1 cellular context compared by ENCODE assay signal in the genomic region with DNA sequence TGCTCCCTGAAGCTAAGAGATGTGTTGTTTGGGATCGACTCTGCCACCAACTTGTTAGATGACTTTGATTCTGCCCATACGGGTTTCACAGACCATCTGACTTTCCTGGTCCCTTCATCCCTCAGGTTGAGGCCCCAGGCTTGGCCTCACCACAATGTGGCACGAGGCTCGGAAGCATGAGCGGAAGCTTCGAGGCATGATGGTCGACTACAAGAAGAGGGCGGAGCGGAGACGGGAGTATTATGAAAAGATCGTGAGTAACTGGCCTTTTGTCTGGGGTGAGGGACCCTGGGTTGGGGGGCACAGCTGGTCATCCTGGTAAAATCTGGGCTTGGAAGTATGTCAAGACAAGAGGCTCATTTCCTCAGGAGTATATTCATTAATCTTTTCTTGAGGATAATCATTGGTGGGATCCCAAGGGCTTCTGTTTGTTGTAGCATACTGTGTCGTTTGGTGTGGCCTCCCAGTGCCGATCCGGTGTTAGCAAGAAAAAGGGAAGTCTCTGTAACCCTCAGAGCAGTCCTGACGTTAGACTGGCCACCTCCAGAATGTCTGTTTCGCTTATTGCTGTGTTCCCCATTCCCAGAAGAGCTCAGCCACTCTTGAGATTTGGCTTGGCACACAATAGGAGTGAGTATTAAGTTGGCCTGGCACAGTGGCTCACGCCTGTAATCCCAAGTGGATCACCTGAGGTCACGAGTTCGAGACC.
TF ChIP-seq lines count a peak whose summit lies in the region.

No MANE protein-coding gene starts in this region.

TF ChIP-seq in liver, 16 proteins besides CTCF, POLR2A, EP300 and RAD21 (continued from another document):
- TF ChIP-seq, protein P1, sequence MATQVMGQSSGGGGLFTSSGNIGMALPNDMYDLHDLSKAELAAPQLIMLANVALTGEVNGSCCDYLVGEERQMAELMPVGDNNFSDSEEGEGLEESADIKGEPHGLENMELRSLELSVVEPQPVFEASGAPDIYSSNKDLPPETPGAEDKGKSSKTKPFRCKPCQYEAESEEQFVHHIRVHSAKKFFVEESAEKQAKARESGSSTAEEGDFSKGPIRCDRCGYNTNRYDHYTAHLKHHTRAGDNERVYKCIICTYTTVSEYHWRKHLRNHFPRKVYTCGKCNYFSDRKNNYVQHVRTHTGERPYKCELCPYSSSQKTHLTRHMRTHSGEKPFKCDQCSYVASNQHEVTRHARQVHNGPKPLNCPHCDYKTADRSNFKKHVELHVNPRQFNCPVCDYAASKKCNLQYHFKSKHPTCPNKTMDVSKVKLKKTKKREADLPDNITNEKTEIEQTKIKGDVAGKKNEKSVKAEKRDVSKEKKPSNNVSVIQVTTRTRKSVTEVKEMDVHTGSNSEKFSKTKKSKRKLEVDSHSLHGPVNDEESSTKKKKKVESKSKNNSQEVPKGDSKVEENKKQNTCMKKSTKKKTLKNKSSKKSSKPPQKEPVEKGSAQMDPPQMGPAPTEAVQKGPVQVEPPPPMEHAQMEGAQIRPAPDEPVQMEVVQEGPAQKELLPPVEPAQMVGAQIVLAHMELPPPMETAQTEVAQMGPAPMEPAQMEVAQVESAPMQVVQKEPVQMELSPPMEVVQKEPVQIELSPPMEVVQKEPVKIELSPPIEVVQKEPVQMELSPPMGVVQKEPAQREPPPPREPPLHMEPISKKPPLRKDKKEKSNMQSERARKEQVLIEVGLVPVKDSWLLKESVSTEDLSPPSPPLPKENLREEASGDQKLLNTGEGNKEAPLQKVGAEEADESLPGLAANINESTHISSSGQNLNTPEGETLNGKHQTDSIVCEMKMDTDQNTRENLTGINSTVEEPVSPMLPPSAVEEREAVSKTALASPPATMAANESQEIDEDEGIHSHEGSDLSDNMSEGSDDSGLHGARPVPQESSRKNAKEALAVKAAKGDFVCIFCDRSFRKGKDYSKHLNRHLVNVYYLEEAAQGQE (IDR thresholded peaks at IDR 0.05), result no peak
- TF ChIP-seq, protein P2, sequence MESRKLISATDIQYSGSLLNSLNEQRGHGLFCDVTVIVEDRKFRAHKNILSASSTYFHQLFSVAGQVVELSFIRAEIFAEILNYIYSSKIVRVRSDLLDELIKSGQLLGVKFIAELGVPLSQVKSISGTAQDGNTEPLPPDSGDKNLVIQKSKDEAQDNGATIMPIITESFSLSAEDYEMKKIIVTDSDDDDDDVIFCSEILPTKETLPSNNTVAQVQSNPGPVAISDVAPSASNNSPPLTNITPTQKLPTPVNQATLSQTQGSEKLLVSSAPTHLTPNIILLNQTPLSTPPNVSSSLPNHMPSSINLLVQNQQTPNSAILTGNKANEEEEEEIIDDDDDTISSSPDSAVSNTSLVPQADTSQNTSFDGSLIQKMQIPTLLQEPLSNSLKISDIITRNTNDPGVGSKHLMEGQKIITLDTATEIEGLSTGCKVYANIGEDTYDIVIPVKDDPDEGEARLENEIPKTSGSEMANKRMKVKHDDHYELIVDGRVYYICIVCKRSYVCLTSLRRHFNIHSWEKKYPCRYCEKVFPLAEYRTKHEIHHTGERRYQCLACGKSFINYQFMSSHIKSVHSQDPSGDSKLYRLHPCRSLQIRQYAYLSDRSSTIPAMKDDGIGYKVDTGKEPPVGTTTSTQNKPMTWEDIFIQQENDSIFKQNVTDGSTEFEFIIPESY (IDR thresholded peaks at IDR 0.05), result no peak
- TF ChIP-seq GABPA (IDR thresholded peaks at IDR 0.05 in 1 of 2, conservative IDR thresholded peaks at IDR 0.05 in 1 of 2) (no peak), NR2F2 (IDR thresholded peaks at IDR 0.05) (no peak), FOXA2 (IDR thresholded peaks at IDR 0.05) (no peak), SP1 (IDR thresholded peaks at IDR 0.05) (no peak)
- TF ChIP-seq, protein P3, sequence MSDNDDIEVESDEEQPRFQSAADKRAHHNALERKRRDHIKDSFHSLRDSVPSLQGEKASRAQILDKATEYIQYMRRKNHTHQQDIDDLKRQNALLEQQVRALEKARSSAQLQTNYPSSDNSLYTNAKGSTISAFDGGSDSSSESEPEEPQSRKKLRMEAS (IDR thresholded peaks at IDR 0.05), result no peak
- TF ChIP-seq, protein P4, sequence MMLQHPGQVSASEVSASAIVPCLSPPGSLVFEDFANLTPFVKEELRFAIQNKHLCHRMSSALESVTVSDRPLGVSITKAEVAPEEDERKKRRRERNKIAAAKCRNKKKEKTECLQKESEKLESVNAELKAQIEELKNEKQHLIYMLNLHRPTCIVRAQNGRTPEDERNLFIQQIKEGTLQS (IDR thresholded peaks at IDR 0.05), result no peak
